In genomic region chr2:99085400-99085799, GRCh38 we compare ENCODE assay signal across 9 cellular contexts. TPM values are rescaled to one million over a fixed set of nuclear protein-coding genes. Genes with fewer than 3 reads are reported as not detected.
DNase-seq lines count a peak whose midpoint lies in the region; ATAC-seq, FAIRE-seq and TF ChIP-seq lines count a peak whose summit lies in the region.
"Had no signal": no experiment of that assay in that cellular context is flagged by ENCODE, and none has a peak within 500 bp of the region (broad histone marks: within the 10 kb centered on the region; RNA-seq: fewer than 3 reads in every experiment).

No MANE protein-coding gene starts in this region.

- peaks cover 3% of the 10 kb centered on the region for H3K27me3 ChIP-seq in prostate gland (replicated peaks; ENCODE audit: insufficient read depth)

- TF ChIP-seq CTCF in C4-2B (conservative IDR thresholded peaks at IDR 0.05) (peak; percentile 52), GM13976 (IDR thresholded peaks at IDR 0.05; ENCODE audit: borderline replicate concordance, control extremely low read depth, extremely low read depth, insufficient read depth, missing control alignments) (peak; percentile 27), RWPE1 (conservative IDR thresholded peaks at IDR 0.05; ENCODE audit: low read depth) (peak; percentile 34), prostate gland (IDR thresholded peaks at IDR 0.05) (no peak), D721Med (IDR thresholded peaks at IDR 0.05; ENCODE audit: insufficient read depth, missing control alignments) (no peak)

- WGBS in prostate gland: 81% methylated on average over 2 of the region's 2 CpGs

- DNase-seq in GM13976 (ENCODE audit: low spot score) (no peak), RWPE1 (ENCODE audit: low spot score) (no peak), frontal cortex (ENCODE audit: low spot score in 2 of 2) (no peak), DMS79 (lab: John Stamatoyannopoulos, UW) (no peak), prostate gland (ENCODE audit: low spot score) (no peak), D721Med (ENCODE audit: insufficient read length, low spot score) (no peak)
- DNase-seq: foreskin melanocyte had no signal

- no peaks in the 10 kb centered on the region for H3K4me1 ChIP-seq in prostate gland (replicated peaks)

- TF ChIP-seq POLR2A in prostate gland (IDR thresholded peaks at IDR 0.05): no peak

- no peaks in the 10 kb centered on the region for H3K9me3 ChIP-seq in prostate gland

- FAIRE-seq in frontal cortex (lab: Jason Lieb, UNC) (peak; percentile 89), D721Med (lab: Jason Lieb, UNC) (no peak)

- in situ Hi-C loops in GM13976 (cut with MboI; ENCODE audit: low sequenced_read_pairs, unreplicated experiment): loop anchor here (25.0 kb wide), 1 partner anchor 402 kb away; the partner anchor contains the start of gene REV1

- no peak overlapping the region for H3K4me3 ChIP-seq in prostate gland

- no peaks in the 10 kb centered on the region for H3K36me3 ChIP-seq in prostate gland

- CTCF ChIA-PET in RWPE1 (lab: Yijun Ruan, JAX): interaction anchor here (0.6 to 0.8 kb wide), 3 partner anchors 10 to 250 kb away, joined by 3 to 5 read pairs (median 4); partner anchors contain the start of gene TXNDC9

- POLR2A ChIA-PET in RWPE1 (lab: Yijun Ruan, JAX; ENCODE audit: low non-redundant PET): no interaction called here

- intact Hi-C loops in prostate gland (cut with DNase I): no loop called here

- no peak overlapping the region for H3K27ac ChIP-seq in C4-2B
- H3K27ac ChIP-seq in RWPE1: no peak overlapping the region
- H3K27ac ChIP-seq in prostate gland: no peak overlapping the region

- no peak for ATAC-seq in GM21737 (IDR thresholded peaks at IDR 0.05; ENCODE audit: unreplicated experiment)

RNA-seq across cellular contexts. Expression of gene C2orf15, which starts 56.1 kb away (rescaled TPM):
- total RNA-seq in frontal cortex: 4.5 TPM
- 1 to 10 TPM in 1 of 2 donors, not detected in 1; 4.5 TPM for total RNA-seq in prostate gland

Comparison
In these comparisons a context has a peak if more than half of its experiments do, and no peak if none do; other contexts are left out.
1. CTCF ChIP-seq: peak in C4-2B (single experiment), GM13976 (single experiment) and RWPE1 (single experiment); none in prostate gland (0 of 4) and D721Med (single experiment).